Comparison of ENCODE assay signal across 3 cellular contexts in the genomic region with DNA sequence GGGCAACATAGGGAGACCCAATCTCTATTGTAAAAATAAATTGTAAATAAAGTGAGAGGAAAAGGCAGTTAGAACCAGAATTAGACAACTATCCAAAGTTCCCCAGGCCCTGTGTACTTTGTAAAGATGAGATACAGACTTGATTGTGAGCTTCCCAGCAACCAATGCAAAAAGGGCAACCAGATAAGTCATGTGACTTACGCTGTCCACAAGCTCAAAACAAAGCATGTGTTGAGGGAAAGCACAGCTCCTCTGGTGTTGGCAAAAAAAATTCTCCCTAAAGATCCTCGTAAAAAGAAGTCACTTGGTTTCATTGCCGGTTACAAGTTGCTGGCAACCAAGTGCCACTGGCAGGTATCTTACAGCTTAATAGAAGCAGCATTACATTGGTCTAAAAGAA.
TF ChIP-seq lines count a peak whose summit lies in the region.

No MANE protein-coding gene starts in this region.

TF ChIP-seq in A549, 52 proteins besides CTCF, POLR2A, EP300 and RAD21:
- TF ChIP-seq, protein P1, sequence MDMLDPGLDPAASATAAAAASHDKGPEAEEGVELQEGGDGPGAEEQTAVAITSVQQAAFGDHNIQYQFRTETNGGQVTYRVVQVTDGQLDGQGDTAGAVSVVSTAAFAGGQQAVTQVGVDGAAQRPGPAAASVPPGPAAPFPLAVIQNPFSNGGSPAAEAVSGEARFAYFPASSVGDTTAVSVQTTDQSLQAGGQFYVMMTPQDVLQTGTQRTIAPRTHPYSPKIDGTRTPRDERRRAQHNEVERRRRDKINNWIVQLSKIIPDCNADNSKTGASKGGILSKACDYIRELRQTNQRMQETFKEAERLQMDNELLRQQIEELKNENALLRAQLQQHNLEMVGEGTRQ (IDR thresholded peaks at IDR 0.05): peak; percentile 28; the same call in 1 of the 2 replicates
- TF ChIP-seq, protein P2, sequence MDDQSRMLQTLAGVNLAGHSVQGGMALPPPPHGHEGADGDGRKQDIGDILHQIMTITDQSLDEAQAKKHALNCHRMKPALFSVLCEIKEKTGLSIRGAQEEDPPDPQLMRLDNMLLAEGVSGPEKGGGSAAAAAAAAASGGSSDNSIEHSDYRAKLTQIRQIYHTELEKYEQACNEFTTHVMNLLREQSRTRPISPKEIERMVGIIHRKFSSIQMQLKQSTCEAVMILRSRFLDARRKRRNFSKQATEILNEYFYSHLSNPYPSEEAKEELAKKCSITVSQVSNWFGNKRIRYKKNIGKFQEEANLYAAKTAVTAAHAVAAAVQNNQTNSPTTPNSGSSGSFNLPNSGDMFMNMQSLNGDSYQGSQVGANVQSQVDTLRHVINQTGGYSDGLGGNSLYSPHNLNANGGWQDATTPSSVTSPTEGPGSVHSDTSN (IDR thresholded peaks at IDR 0.05): no peak

TF ChIP-seq in Ishikawa, 13 proteins besides CTCF, POLR2A, EP300 and RAD21:
- TF ChIP-seq, protein P3, sequence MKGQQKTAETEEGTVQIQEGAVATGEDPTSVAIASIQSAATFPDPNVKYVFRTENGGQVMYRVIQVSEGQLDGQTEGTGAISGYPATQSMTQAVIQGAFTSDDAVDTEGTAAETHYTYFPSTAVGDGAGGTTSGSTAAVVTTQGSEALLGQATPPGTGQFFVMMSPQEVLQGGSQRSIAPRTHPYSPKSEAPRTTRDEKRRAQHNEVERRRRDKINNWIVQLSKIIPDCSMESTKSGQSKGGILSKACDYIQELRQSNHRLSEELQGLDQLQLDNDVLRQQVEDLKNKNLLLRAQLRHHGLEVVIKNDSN (IDR thresholded peaks at IDR 0.05): 0 out of 2 replicates have a peak, but pooled peaks have one; percentile 10
- TF ChIP-seq CEBPB (IDR thresholded peaks at IDR 0.05) (no peak), TEAD4 (IDR thresholded peaks at IDR 0.05) (no peak), EGR1 (IDR thresholded peaks at IDR 0.05) (no peak), YY1 (IDR thresholded peaks at IDR 0.05; ENCODE audit: low read depth) (no peak), NFIC (IDR thresholded peaks at IDR 0.05) (no peak), TAF1 (IDR thresholded peaks at IDR 0.05; ENCODE audit: low read depth) (no peak)
- TF ChIP-seq, protein P4, sequence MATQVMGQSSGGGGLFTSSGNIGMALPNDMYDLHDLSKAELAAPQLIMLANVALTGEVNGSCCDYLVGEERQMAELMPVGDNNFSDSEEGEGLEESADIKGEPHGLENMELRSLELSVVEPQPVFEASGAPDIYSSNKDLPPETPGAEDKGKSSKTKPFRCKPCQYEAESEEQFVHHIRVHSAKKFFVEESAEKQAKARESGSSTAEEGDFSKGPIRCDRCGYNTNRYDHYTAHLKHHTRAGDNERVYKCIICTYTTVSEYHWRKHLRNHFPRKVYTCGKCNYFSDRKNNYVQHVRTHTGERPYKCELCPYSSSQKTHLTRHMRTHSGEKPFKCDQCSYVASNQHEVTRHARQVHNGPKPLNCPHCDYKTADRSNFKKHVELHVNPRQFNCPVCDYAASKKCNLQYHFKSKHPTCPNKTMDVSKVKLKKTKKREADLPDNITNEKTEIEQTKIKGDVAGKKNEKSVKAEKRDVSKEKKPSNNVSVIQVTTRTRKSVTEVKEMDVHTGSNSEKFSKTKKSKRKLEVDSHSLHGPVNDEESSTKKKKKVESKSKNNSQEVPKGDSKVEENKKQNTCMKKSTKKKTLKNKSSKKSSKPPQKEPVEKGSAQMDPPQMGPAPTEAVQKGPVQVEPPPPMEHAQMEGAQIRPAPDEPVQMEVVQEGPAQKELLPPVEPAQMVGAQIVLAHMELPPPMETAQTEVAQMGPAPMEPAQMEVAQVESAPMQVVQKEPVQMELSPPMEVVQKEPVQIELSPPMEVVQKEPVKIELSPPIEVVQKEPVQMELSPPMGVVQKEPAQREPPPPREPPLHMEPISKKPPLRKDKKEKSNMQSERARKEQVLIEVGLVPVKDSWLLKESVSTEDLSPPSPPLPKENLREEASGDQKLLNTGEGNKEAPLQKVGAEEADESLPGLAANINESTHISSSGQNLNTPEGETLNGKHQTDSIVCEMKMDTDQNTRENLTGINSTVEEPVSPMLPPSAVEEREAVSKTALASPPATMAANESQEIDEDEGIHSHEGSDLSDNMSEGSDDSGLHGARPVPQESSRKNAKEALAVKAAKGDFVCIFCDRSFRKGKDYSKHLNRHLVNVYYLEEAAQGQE (IDR thresholded peaks at IDR 0.05; ENCODE audit: low read depth): no peak

TF ChIP-seq in H1, 55 proteins besides CTCF, POLR2A, EP300 and RAD21 (continued from another document):
- TF ChIP-seq, protein P1 (IDR thresholded peaks at IDR 0.05; ENCODE audit: low read length): 0 out of 2 replicates have a peak, but pooled peaks have one; percentile 39
